ENCODE assay signal across 13 cellular contexts in the genomic region with DNA sequence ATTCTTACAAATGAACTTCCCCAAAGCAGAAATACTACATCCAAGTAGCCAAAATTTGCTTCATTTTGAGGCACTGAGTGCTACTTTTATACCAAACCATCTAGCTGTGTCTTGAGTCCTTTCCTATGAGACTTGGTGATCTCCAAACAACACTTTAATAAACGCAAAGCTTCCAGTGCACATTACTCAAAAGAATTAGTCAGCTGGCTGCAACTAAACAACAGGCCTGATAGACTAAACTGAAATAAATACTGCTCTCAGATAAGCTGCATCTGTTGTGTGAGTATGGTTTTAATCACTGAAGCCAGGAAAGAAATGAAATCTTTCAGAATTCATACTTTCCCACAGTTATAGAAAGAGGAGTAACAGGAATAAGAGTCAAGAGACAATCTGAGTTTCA.
DNase-seq lines count a peak whose midpoint lies in the region; ATAC-seq, FAIRE-seq and TF ChIP-seq lines count a peak whose summit lies in the region.
"Had no signal": no experiment of that assay in that cellular context is flagged by ENCODE, and none has a peak within 500 bp of the region (broad histone marks: within the 10 kb centered on the region; RNA-seq: fewer than 3 reads in every experiment).

No MANE protein-coding gene starts in this region.

- H3K9me2 ChIP-seq in PC-9 (ENCODE audit: insufficient read depth) = no peaks in the 10 kb centered on the region

- no peak overlapping the region for H3K4ac ChIP-seq in mesenchymal stem cell (ENCODE audit: low read depth in 1 of 2, low read length in 2 of 2)

- H2AFZ ChIP-seq in PC-9 (peak overlapping the region; percentile 29; the same call in 1 of the 2 replicates), mesenchymal stem cell (ENCODE audit: low read depth, low read length) (no peak overlapping the region)

- H3K4me2 ChIP-seq in A549 = no peak overlapping the region; the same call in 2 of the 3 replicates
- H3K4me2 ChIP-seq in PC-9 = no peak overlapping the region
- no peak overlapping the region for H3K4me2 ChIP-seq in mesenchymal stem cell (ENCODE audit: low read length, poor library complexity, severe bottlenecking)

- FAIRE-seq in A549 (lab: Jason Lieb, UNC) = no peak

- H3K4me1 ChIP-seq in A549 (peaks cover 29% of the 10 kb centered on the region), PC-9 (replicated peaks; ENCODE audit: insufficient read depth) (no peaks in the 10 kb centered on the region), mesenchymal stem cell (ENCODE audit: control insufficient read depth, insufficient read depth, low read depth, low read length) (peaks cover 4% of the 10 kb centered on the region)

- no peak overlapping the region for H2BK12ac ChIP-seq in mesenchymal stem cell (ENCODE audit: low read length in 2 of 2)

- no peak overlapping the region for H3K27ac Mint-ChIP-seq in immature natural killer cell
- H3K27ac Mint-ChIP-seq: stimulated activated naive B cell treated with anti-CD40 and anti-IgM and Interleukin-4, amounts not matched to agents 10 μg/mL and 1 μg/mL and 100 μg/mL, for 72 hours had no signal

- H3K9me3 ChIP-seq in A549 (no peaks in the 10 kb centered on the region), PC-9 (ENCODE audit: insufficient read depth, low read depth) (no peaks in the 10 kb centered on the region), mesenchymal stem cell (ENCODE audit: control insufficient read depth, low read length) (no peaks in the 10 kb centered on the region)
- H3K9me3 ChIP-seq: neutrophil had no signal

- H3K4me3 Mint-ChIP-seq in immature natural killer cell = no peak overlapping the region
- H3K4me3 Mint-ChIP-seq: stimulated activated naive B cell treated with anti-CD40 and anti-IgM and Interleukin-4, amounts not matched to agents 10 μg/mL and 1 μg/mL and 100 μg/mL, for 72 hours had no signal

- no peak overlapping the region for H2BK120ac ChIP-seq in mesenchymal stem cell (ENCODE audit: low read depth, low read length)

- H3K27me3 ChIP-seq in PC-9 (ENCODE audit: insufficient read depth, low read depth) (no peaks in the 10 kb centered on the region), mesenchymal stem cell (ENCODE audit: control insufficient read depth in 1 of 2, insufficient read depth in 1 of 2, low read length in 2 of 2) (no peaks in the 10 kb centered on the region)
- H3K27me3 ChIP-seq: neutrophil had no signal

- WGBS in A549 (ENCODE audit: missing lambda C conversion rate) = 43% methylated on average over 1 of the region's 1 CpG
- WGBS in mesenchymal stem cell = 0% methylated on average over 1 of the region's 1 CpG

- H3K4me3 ChIP-seq in A549 (no peak overlapping the region), PC-9 (no peak overlapping the region), mesenchymal stem cell (ENCODE audit: insufficient read depth in 1 of 2, low read depth in 1 of 2, low read length in 2 of 2) (peak overlapping the region in 1 of 2 experiments; percentile 9)
- H3K4me3 ChIP-seq: skin epidermis had no signal

- no TSS peak for BruUV-seq in PC-9 (replicated peaks; lab: Mats Ljungman, UMichigan)

- H3K36me3 Mint-ChIP-seq in immature natural killer cell = no peaks in the 10 kb centered on the region
- H3K36me3 Mint-ChIP-seq: stimulated activated naive B cell treated with anti-CD40 and anti-IgM and Interleukin-4, amounts not matched to agents 10 μg/mL and 1 μg/mL and 100 μg/mL, for 72 hours had no signal

- TF ChIP-seq POLR2A in A549 (IDR thresholded peaks at IDR 0.05; ENCODE audit: low read length) = no peak

- no peak overlapping the region for H3K14ac ChIP-seq in mesenchymal stem cell (ENCODE audit: low read length in 2 of 2)

- intact Hi-C loops in PC-9 (cut with micrococcal nuclease; ENCODE audit: unreplicated experiment) = no loop called here

- peak overlapping the region; percentile 0 to 54; a peak in 2 of 6 replicates for H3K27ac ChIP-seq in A549
- no peak overlapping the region for H3K27ac ChIP-seq in PC-9
- no peak overlapping the region for H3K27ac ChIP-seq in mesenchymal stem cell (ENCODE audit: low read length, poor library complexity, severe bottlenecking)
- H3K27ac ChIP-seq: neutrophil had no signal

- peak overlapping the region; percentile 81 for H3K9ac ChIP-seq in mesenchymal stem cell (ENCODE audit: low read length)

- H3K27me3 Mint-ChIP-seq in immature natural killer cell (ENCODE audit: low read depth in 3 of 3) = peaks cover 0 to 3% (median 2%) of the 10 kb centered on the region in 3 donors
- H3K27me3 Mint-ChIP-seq: stimulated activated naive B cell treated with anti-CD40 and anti-IgM and Interleukin-4, amounts not matched to agents 10 μg/mL and 1 μg/mL and 100 μg/mL, for 72 hours had no signal

- TF ChIP-seq RAD21 in A549 (conservative IDR thresholded peaks at IDR 0.05 in 1 of 2, IDR thresholded peaks at IDR 0.05 in 1 of 2) = no peak

- no peak overlapping the region for H3K18ac ChIP-seq in mesenchymal stem cell (ENCODE audit: low read depth in 1 of 2, low read length in 2 of 2)

- H2BK15ac ChIP-seq in mesenchymal stem cell (ENCODE audit: low read depth, poor library complexity, severe bottlenecking) = no peak overlapping the region

- TF ChIP-seq EP300 in A549 (IDR thresholded peaks at IDR 0.05) = no peak

- no peaks in the 10 kb centered on the region for H3K4me1 Mint-ChIP-seq in immature natural killer cell
- H3K4me1 Mint-ChIP-seq: stimulated activated naive B cell treated with anti-CD40 and anti-IgM and Interleukin-4, amounts not matched to agents 10 μg/mL and 1 μg/mL and 100 μg/mL, for 72 hours had no signal

- H4K91ac ChIP-seq in mesenchymal stem cell (ENCODE audit: low read length) = no peak overlapping the region

- no peak overlapping the region for H2BK5ac ChIP-seq in mesenchymal stem cell (ENCODE audit: low read depth, low read length, poor library complexity, severe bottlenecking)

- H3F3A ChIP-seq in PC-9 (ENCODE audit: insufficient read depth, low read depth) = no peaks in the 10 kb centered on the region

- H3K36me3 ChIP-seq in PC-9 (ENCODE audit: low read depth) (no peaks in the 10 kb centered on the region), mesenchymal stem cell (ENCODE audit: control insufficient read depth in 1 of 2, insufficient read depth in 2 of 2, low read depth in 1 of 2, low read length in 2 of 2) (peaks cover 14 to 67% of the 10 kb centered on the region in 2 experiments)
- H3K36me3 ChIP-seq: neutrophil had no signal

- CTCF ChIA-PET in A549 (lab: Yijun Ruan, JAX) = interaction anchor here (3.9 kb wide), 1 partner anchor 12 kb away, joined by 16 read pairs; no protein-coding TSS in a partner anchor
- CTCF ChIA-PET in PC-9 (lab: Charles Lee) = no interaction called here

- ATAC-seq in A549 (no peak), HG02610 (IDR thresholded peaks at IDR 0.05; ENCODE audit: unreplicated experiment) (no peak)
- ATAC-seq: stimulated activated naive B cell treated with anti-CD40 and anti-IgM and Interleukin-4, amounts not matched to agents 10 μg/mL and 1 μg/mL and 100 μg/mL, for 72 hours had no signal

- H4K8ac ChIP-seq in mesenchymal stem cell (ENCODE audit: low read length) = no peak overlapping the region

- H3K9me3 Mint-ChIP-seq in immature natural killer cell = peaks cover 0 to 4% (median 0%) of the 10 kb centered on the region in 6 donors
- H3K9me3 Mint-ChIP-seq: stimulated activated naive B cell treated with anti-CD40 and anti-IgM and Interleukin-4, amounts not matched to agents 10 μg/mL and 1 μg/mL and 100 μg/mL, for 72 hours had no signal

- DNase-seq in A549 (ENCODE audit: low read depth in 1 of 2, low spot score in 1 of 2) (no peak), PC-9 (no peak), fibroblast of gingiva (ENCODE audit: low read depth) (peak; percentile 68), mesenchymal stem cell (peak; percentile 71), immature natural killer cell (no peak), retina (no peak)
- DNase-seq in activated effector memory CD4-positive, alpha-beta T cell treated with anti-CD3 and anti-CD28 coated beads, Interleukin-2, amount 50 U/mL, for 16 hours = no peak
- DNase-seq: NCI-H1694 treated with DMSO at 0.1 percent for 48 hours; NCI-H524 treated with DMSO at 0.1 percent for 48 hours; stimulated activated naive B cell treated with anti-CD40 and anti-IgM and Interleukin-4, amounts not matched to agents 10 μg/mL and 1 μg/mL and 100 μg/mL, for 72 hours had no signal

- peaks cover 13% of the 10 kb centered on the region for H3K79me1 ChIP-seq in mesenchymal stem cell (replicated peaks; ENCODE audit: low read length, poor library complexity, severe bottlenecking)

- H4K20me1 ChIP-seq in PC-9 (ENCODE audit: insufficient read depth) = no peaks in the 10 kb centered on the region

- POLR2A ChIA-PET in A549 (lab: Yijun Ruan, JAX) = interaction anchor here (0.6 kb wide), 1 partner anchor 78 kb away, joined by 3 read pairs; no protein-coding TSS in a partner anchor
- POLR2A ChIA-PET in PC-9 (lab: Charles Lee; ENCODE audit: unreplicated experiment) = no interaction called here

- no peaks in the 10 kb centered on the region for H3K79me2 ChIP-seq in PC-9 (ENCODE audit: low read depth)

- no peak overlapping the region for H2AK5ac ChIP-seq in mesenchymal stem cell (ENCODE audit: low read length, severe bottlenecking)

- no peak for TF ChIP-seq CTCF in A549 (IDR thresholded peaks at IDR 0.05)
- no peak for TF ChIP-seq CTCF in PC-9 (conservative IDR thresholded peaks at IDR 0.05)

- no peak overlapping the region for H3K23ac ChIP-seq in mesenchymal stem cell (ENCODE audit: low read length in 2 of 2)

TF ChIP-seq in A549, 52 proteins besides CTCF, POLR2A, EP300 and RAD21:
- TF ChIP-seq FOXS1 (CRISPR knock-in tag; IDR thresholded peaks at IDR 0.05) (no peak), RCOR1 (IDR thresholded peaks at IDR 0.05; ENCODE audit: low read depth, low read length) (no peak), SMC3 (IDR thresholded peaks at IDR 0.05) (no peak), CBX8 (IDR thresholded peaks at IDR 0.05) (no peak), MAFK (IDR thresholded peaks at IDR 0.05; ENCODE audit: partially characterized antibody) (no peak), ZNF302 (CRISPR knock-in tag; IDR thresholded peaks at IDR 0.05) (no peak), TFCP2L1 (CRISPR knock-in tag; IDR thresholded peaks at IDR 0.05) (no peak)

Comparison
In these comparisons a context has a peak if more than half of its experiments do, and no peak if none do; other contexts are left out.
1. DNase-seq: peak in fibroblast of gingiva (single experiment) and mesenchymal stem cell (single experiment); none in A549 (0 of 2), PC-9 (0 of 2), immature natural killer cell (0 of 3), retina (single experiment) and activated effector memory CD4-positive, alpha-beta T cell treated with anti-CD3 and anti-CD28 coated beads, Interleukin-2, amount 50 U/mL, for 16 hours (single experiment).
2. H3K27ac ChIP-seq: peak in A549 (2 of 2); none in PC-9 (single experiment) and mesenchymal stem cell (single experiment).